Comparison of ENCODE assay signal across 18 cellular contexts in the genomic region with DNA sequence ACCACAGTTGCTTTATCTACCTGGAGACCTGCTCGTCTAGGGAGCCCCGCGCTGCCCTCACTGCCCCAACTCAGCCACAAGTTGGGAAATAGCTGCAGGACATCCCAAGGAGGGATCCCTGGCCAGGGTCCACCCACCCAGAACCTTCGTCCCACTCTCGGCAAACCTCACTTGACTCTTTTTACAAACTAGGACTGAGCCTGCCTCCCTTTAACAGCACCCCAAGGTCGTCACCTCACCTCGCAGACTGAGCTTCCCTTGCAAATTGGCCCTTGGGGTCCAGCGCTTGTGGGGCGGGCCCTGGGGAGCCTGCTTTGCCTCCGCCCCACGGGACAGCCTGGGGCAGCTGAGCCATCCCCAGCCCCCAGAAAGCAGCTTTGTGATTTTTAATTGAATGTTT.
A peak's percentile ranks its signal among the peaks of the same experiment; 100 is the strongest.
DNase-seq lines count a peak whose midpoint lies in the region; ATAC-seq, FAIRE-seq and TF ChIP-seq lines count a peak whose summit lies in the region.
"Had no signal": no experiment of that assay in that cellular context is flagged by ENCODE, and none has a peak within 500 bp of the region (broad histone marks: within the 10 kb centered on the region; RNA-seq: fewer than 3 reads in every experiment).

No MANE protein-coding gene starts in this region.

- no peaks in the 10 kb centered on the region for H3K27me3 Mint-ChIP-seq in activated CD4-positive, alpha-beta memory T cell treated with anti-CD3 and anti-CD28 coated beads, Interleukin-2, amount 10 ng/mL, durations not matched to agents 7 days and 5 days

- TF ChIP-seq EP300 in A549 (IDR thresholded peaks at IDR 0.05) (no peak), sigmoid colon (IDR thresholded peaks at IDR 0.05) (no peak)

- no peak overlapping the region for H3K4me3 ChIP-seq in A549
- H3K4me3 ChIP-seq in Karpas-422 (ENCODE audit: low read length): peak overlapping the region; percentile 23; the same call in 1 of the 2 replicates
- H3K4me3 ChIP-seq in coronary artery: no peak overlapping the region
- H3K4me3 ChIP-seq in sigmoid colon: no peak overlapping the region

- no peaks in the 10 kb centered on the region for H3K36me3 Mint-ChIP-seq in activated CD4-positive, alpha-beta memory T cell treated with anti-CD3 and anti-CD28 coated beads, Interleukin-2, amount 10 ng/mL, durations not matched to agents 7 days and 5 days (ENCODE audit: low read depth)
- H3K36me3 Mint-ChIP-seq: CD4-positive, alpha-beta memory T cell had no signal

- H3K27me3 ChIP-seq in Karpas-422 (ENCODE audit: low read length) (peaks cover 2% of the 10 kb centered on the region; the same call in 1 of the 2 replicates), sigmoid colon (no peaks in the 10 kb centered on the region)

- no peak for FAIRE-seq in A549 (lab: Jason Lieb, UNC)
- FAIRE-seq: A204.1, GM12892, H54 had no signal

- TF ChIP-seq RAD21 in A549 (conservative IDR thresholded peaks at IDR 0.05 in 1 of 2, IDR thresholded peaks at IDR 0.05 in 1 of 2): no peak

- no peaks in the 10 kb centered on the region for H3K4me1 Mint-ChIP-seq in activated CD4-positive, alpha-beta memory T cell treated with anti-CD3 and anti-CD28 coated beads, Interleukin-2, amount 10 ng/mL, durations not matched to agents 7 days and 5 days
- H3K4me1 Mint-ChIP-seq: CD4-positive, alpha-beta memory T cell had no signal

- no peaks in the 10 kb centered on the region for H4K20me1 ChIP-seq in Karpas-422 (ENCODE audit: insufficient read depth, low read depth, low read length)

- no peaks in the 10 kb centered on the region for H3K9me3 ChIP-seq in A549
- no peaks in the 10 kb centered on the region for H3K9me3 ChIP-seq in Karpas-422 (ENCODE audit: low read length)
- H3K9me3 ChIP-seq in sigmoid colon: no peaks in the 10 kb centered on the region

- POLR2A ChIA-PET in A549 (lab: Yijun Ruan, JAX): no interaction called here
- POLR2A ChIA-PET in activated CD4-positive, alpha-beta memory T cell treated with anti-CD3 and anti-CD28 coated beads, Interleukin-2, amount 10 ng/mL, durations not matched to agents 7 days and 5 days (lab: Charles Lee): no interaction called here

- H3K9ac ChIP-seq in Karpas-422 (ENCODE audit: low read length): no peak overlapping the region

- H3K27ac ChIP-seq in A549: peak overlapping the region; percentile 36 to 71; a peak in 4 of 6 replicates
- H3K27ac ChIP-seq in Karpas-422 (ENCODE audit: low read length): no peak overlapping the region
- no peak overlapping the region for H3K27ac ChIP-seq in coronary artery
- no peak overlapping the region for H3K27ac ChIP-seq in sigmoid colon
- H3K27ac ChIP-seq: 22Rv1 had no signal

- no peak for DNase-seq in A549 (ENCODE audit: low read depth in 1 of 2, low spot score in 1 of 2)
- peak; percentile 55 for DNase-seq in Karpas-422
- peak; percentile 14 for DNase-seq in coronary artery (ENCODE audit: low spot score)
- DNase-seq in sigmoid colon: no peak
- DNase-seq in NCI-H2171 (lab: John Stamatoyannopoulos, UW): no peak
- DNase-seq in activated CD4-positive, alpha-beta memory T cell treated with anti-CD3 and anti-CD28 coated beads, Interleukin-2, amount 10 ng/mL, durations not matched to agents 7 days and 5 days: no peak
- DNase-seq: C1 segment of cervical spinal cord; Calu3; CD4-positive, alpha-beta memory T cell; COR-L47; DMS79 treated with DMSO at 0.1 percent for 48 hours; GF-D8; GOT3; HCEC 1CT had no signal

- peaks cover 2% of the 10 kb centered on the region for H3K9me3 Mint-ChIP-seq in activated CD4-positive, alpha-beta memory T cell treated with anti-CD3 and anti-CD28 coated beads, Interleukin-2, amount 10 ng/mL, durations not matched to agents 7 days and 5 days

- ATAC-seq in A549: no peak

- H3K36me3 ChIP-seq in Karpas-422 (ENCODE audit: insufficient read depth, low read length) (no peaks in the 10 kb centered on the region), sigmoid colon (no peaks in the 10 kb centered on the region)

- TF ChIP-seq POLR2A in A549 (IDR thresholded peaks at IDR 0.05; ENCODE audit: low read length) (no peak), sigmoid colon (IDR thresholded peaks at IDR 0.05) (no peak)

- CTCF ChIA-PET in A549 (lab: Yijun Ruan, JAX): no interaction called here
- CTCF ChIA-PET in activated CD4-positive, alpha-beta memory T cell treated with anti-CD3 and anti-CD28 coated beads, Interleukin-2, amount 10 ng/mL, durations not matched to agents 7 days and 5 days (lab: Charles Lee): no interaction called here

- TF ChIP-seq CTCF in A549 (IDR thresholded peaks at IDR 0.05) (no peak), coronary artery (IDR thresholded peaks at IDR 0.05) (no peak), sigmoid colon (IDR thresholded peaks at IDR 0.05) (no peak)

- no peak overlapping the region for H3K27ac Mint-ChIP-seq in activated CD4-positive, alpha-beta memory T cell treated with anti-CD3 and anti-CD28 coated beads, Interleukin-2, amount 10 ng/mL, durations not matched to agents 7 days and 5 days

- H3K79me2 ChIP-seq in Karpas-422 (ENCODE audit: low read length): no peaks in the 10 kb centered on the region

- H3K4me3 Mint-ChIP-seq in activated CD4-positive, alpha-beta memory T cell treated with anti-CD3 and anti-CD28 coated beads, Interleukin-2, amount 10 ng/mL, durations not matched to agents 7 days and 5 days: no peak overlapping the region
- H3K4me3 Mint-ChIP-seq: CD4-positive, alpha-beta memory T cell had no signal

- 83% methylated on average over 8 of the region's 11 CpGs for WGBS in A549 (ENCODE audit: missing lambda C conversion rate)
- WGBS in sigmoid colon, 2 donors: 83 to 90% methylated on average over 11 of the region's 11 CpGs

- intact Hi-C loops in sigmoid colon (cut with DNase I): no loop called here

- H3K9me2 ChIP-seq in Karpas-422 (replicated peaks; ENCODE audit: insufficient read depth, low read length): no peaks in the 10 kb centered on the region

- no peak overlapping the region for H2AFZ ChIP-seq in Karpas-422 (ENCODE audit: low read length)

- no peak overlapping the region for H3K4me2 ChIP-seq in A549
- H3K4me2 ChIP-seq in Karpas-422 (ENCODE audit: low read depth, low read length, poor library complexity, severe bottlenecking): peak overlapping the region; percentile 48

- peaks cover 7% of the 10 kb centered on the region; the same call in 1 of the 3 replicates for H3K4me1 ChIP-seq in A549
- H3K4me1 ChIP-seq in Karpas-422 (ENCODE audit: low read length): peaks cover 22% of the 10 kb centered on the region
- H3K4me1 ChIP-seq in sigmoid colon: no peaks in the 10 kb centered on the region

TF ChIP-seq in A549, 52 proteins besides CTCF, POLR2A, EP300 and RAD21:
- TF ChIP-seq USF2 (IDR thresholded peaks at IDR 0.05) (no peak), FOXS1 (CRISPR knock-in tag; IDR thresholded peaks at IDR 0.05) (no peak), JUNB (IDR thresholded peaks at IDR 0.05) (no peak), CHD2 (IDR thresholded peaks at IDR 0.05; ENCODE audit: low read length, partially characterized antibody) (no peak), CBX8 (IDR thresholded peaks at IDR 0.05) (no peak), FOSB (CRISPR knock-in tag; IDR thresholded peaks at IDR 0.05) (no peak), EHF (CRISPR knock-in tag; IDR thresholded peaks at IDR 0.05) (no peak), NR3C1 (IDR thresholded peaks at IDR 0.05) (no peak), HOXA7 (CRISPR knock-in tag; IDR thresholded peaks at IDR 0.05) (no peak), MAZ (IDR thresholded peaks at IDR 0.05; ENCODE audit: borderline replicate concordance, low read depth, low read length) (no peak), MAFK (IDR thresholded peaks at IDR 0.05; ENCODE audit: partially characterized antibody) (no peak), NFE2L2 (conservative IDR thresholded peaks at IDR 0.05; ENCODE audit: low read length) (no peak), HOXB5 (CRISPR knock-in tag; IDR thresholded peaks at IDR 0.05) (no peak), CBX2 (IDR thresholded peaks at IDR 0.05; ENCODE audit: borderline replicate concordance, low read depth) (no peak), HDAC2 (IDR thresholded peaks at IDR 0.05) (no peak), JUN (IDR thresholded peaks at IDR 0.05) (no peak), RCOR1 (IDR thresholded peaks at IDR 0.05; ENCODE audit: low read depth, low read length) (no peak), HMGXB4 (CRISPR knock-in tag; IDR thresholded peaks at IDR 0.05; ENCODE audit: borderline replicate concordance) (no peak)
- TF ChIP-seq, protein P1, sequence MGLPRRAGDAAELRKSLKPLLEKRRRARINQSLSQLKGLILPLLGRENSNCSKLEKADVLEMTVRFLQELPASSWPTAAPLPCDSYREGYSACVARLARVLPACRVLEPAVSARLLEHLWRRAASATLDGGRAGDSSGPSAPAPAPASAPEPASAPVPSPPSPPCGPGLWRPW (IDR thresholded peaks at IDR 0.05): no peak
- TF ChIP-seq, protein P2, sequence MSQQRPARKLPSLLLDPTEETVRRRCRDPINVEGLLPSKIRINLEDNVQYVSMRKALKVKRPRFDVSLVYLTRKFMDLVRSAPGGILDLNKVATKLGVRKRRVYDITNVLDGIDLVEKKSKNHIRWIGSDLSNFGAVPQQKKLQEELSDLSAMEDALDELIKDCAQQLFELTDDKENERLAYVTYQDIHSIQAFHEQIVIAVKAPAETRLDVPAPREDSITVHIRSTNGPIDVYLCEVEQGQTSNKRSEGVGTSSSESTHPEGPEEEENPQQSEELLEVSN (IDR thresholded peaks at IDR 0.05; ENCODE audit: borderline replicate concordance, low read depth): no peak

Comparison
In these comparisons a context has a peak if more than half of its experiments do, and no peak if none do; other contexts are left out.
1. DNase-seq: peak in Karpas-422 (single experiment) and coronary artery (single experiment); none in A549 (0 of 2), sigmoid colon (single experiment), NCI-H2171 (single experiment) and activated CD4-positive, alpha-beta memory T cell treated with anti-CD3 and anti-CD28 coated beads, Interleukin-2, amount 10 ng/mL, durations not matched to agents 7 days and 5 days (single experiment).
2. H3K27ac ChIP-seq: peak in A549 (2 of 2); none in Karpas-422 (single experiment), coronary artery (0 of 2) and sigmoid colon (0 of 4).